ENCODE assay signal across 8 cellular contexts in the genomic region with DNA sequence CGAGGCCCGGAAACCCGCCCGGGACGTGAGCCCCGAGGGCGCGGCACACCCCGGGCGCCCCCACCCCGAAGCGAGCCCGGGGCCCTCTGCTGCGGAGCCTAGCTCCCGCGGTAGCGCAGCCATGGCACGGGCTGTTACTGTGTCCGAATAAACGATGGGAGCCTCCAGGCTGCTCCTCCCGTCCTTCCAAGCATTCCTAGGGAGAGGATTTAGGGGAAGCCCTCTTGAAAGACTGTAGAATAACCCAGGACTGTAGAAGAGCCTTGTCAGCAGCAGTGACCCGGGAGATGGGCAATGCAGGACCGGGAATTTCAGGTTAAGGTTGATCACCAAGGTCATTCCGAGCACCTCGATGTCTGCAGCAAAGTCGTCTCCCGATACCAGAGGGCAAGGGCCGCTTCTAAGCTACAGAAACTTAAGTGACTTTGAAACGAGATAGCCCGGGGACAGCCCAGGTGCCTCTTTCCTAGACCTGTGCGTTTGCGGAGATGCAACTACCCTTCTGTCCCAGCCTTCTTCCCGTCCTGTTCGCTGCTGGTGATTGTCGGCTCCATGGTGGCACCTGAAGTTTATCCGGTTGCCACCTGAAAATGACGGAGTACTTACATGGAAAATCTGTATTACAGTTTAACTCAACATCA. TPM values are rescaled to one million over a fixed set of nuclear protein-coding genes. Genes with fewer than 3 reads are reported as not detected.
A peak's percentile ranks its signal among the peaks of the same experiment; 100 is the strongest.
DNase-seq lines count a peak whose midpoint lies in the region; ATAC-seq and TF ChIP-seq lines count a peak whose summit lies in the region.

No MANE protein-coding gene starts in this region.

- H3K36me3 ChIP-seq in left ventricle myocardium inferior, result no peaks in the 10 kb centered on the region

- intact Hi-C loops in activated CD4-positive, alpha-beta T cell treated with anti-CD3 and anti-CD28 coated beads for 36 hours (cut with DNase I, micrococcal nuclease), result loop anchor here (1.0 to 5.0 kb wide), 9 partner anchors 29 to 273 kb away; a partner anchor contains a TSS
- intact Hi-C loops in activated T-helper 2 cell treated with anti-CD3 and anti-CD28 coated beads, Interferon-gamma antibody, Interleukin-2, Interleukin-4, amounts not matched to agents 10 μg/mL and 5 μg/mL and 100 μg/mL, durations not matched to agents 14 hours and 24 hours and 36 hours (cut with micrococcal nuclease), result loop anchor here (1.0 to 2.0 kb wide), 5 partner anchors 29 to 149 kb away; a partner anchor contains a TSS
- intact Hi-C loops in left ventricle myocardium inferior (cut with micrococcal nuclease) (no loop called here), sciatic nerve (cut with DNase I) (no loop called here)

- H3K36me3 Mint-ChIP-seq in activated CD4-positive, alpha-beta T cell treated with anti-CD3 and anti-CD28 coated beads for 36 hours (ENCODE audit: low read depth), result no peaks in the 10 kb centered on the region
- no peaks in the 10 kb centered on the region for H3K36me3 Mint-ChIP-seq in activated T-helper 2 cell treated with anti-CD3 and anti-CD28 coated beads, Interferon-gamma antibody, Interleukin-2, Interleukin-4, amounts not matched to agents 10 μg/mL and 5 μg/mL and 100 μg/mL, durations not matched to agents 14 hours and 24 hours and 36 hours (ENCODE audit: low read depth)

- peak overlapping the region; percentile 72 for H3K4me3 ChIP-seq in left ventricle myocardium inferior

- ATAC-seq in activated CD4-positive, alpha-beta T cell treated with anti-CD3 and anti-CD28 coated beads for 36 hours, result peak; percentile 3
- ATAC-seq in sciatic nerve (peak; percentile 10), HG02588 (IDR thresholded peaks at IDR 0.05; ENCODE audit: unreplicated experiment) (no peak), GM19328 (IDR thresholded peaks at IDR 0.05; ENCODE audit: unreplicated experiment) (no peak)

- peaks cover 23% of the 10 kb centered on the region for H3K4me1 Mint-ChIP-seq in activated CD4-positive, alpha-beta T cell treated with anti-CD3 and anti-CD28 coated beads for 36 hours
- peaks cover 29% of the 10 kb centered on the region for H3K4me1 Mint-ChIP-seq in activated T-helper 2 cell treated with anti-CD3 and anti-CD28 coated beads, Interferon-gamma antibody, Interleukin-2, Interleukin-4, amounts not matched to agents 10 μg/mL and 5 μg/mL and 100 μg/mL, durations not matched to agents 14 hours and 24 hours and 36 hours (ENCODE audit: low read depth)

- peaks cover 24% of the 10 kb centered on the region for H3K4me1 ChIP-seq in left ventricle myocardium inferior

- POLR2A ChIA-PET in activated CD4-positive, alpha-beta T cell treated with anti-CD3 and anti-CD28 coated beads for 36 hours (lab: Charles Lee), result interaction anchor here (0.5 to 0.6 kb wide), 2 partner anchors 74 to 268 kb away, joined by 3 to 5 read pairs; no protein-coding TSS in a partner anchor

- peaks cover 10% of the 10 kb centered on the region for H3K27me3 Mint-ChIP-seq in activated CD4-positive, alpha-beta T cell treated with anti-CD3 and anti-CD28 coated beads for 36 hours
- H3K27me3 Mint-ChIP-seq in activated T-helper 2 cell treated with anti-CD3 and anti-CD28 coated beads, Interferon-gamma antibody, Interleukin-2, Interleukin-4, amounts not matched to agents 10 μg/mL and 5 μg/mL and 100 μg/mL, durations not matched to agents 14 hours and 24 hours and 36 hours (ENCODE audit: low read depth), result peaks cover 18% of the 10 kb centered on the region

- no peak for TF ChIP-seq CTCF in left ventricle myocardium inferior (IDR thresholded peaks at IDR 0.05; ENCODE audit: borderline replicate concordance)

- no peaks in the 10 kb centered on the region for H3K9me3 ChIP-seq in left ventricle myocardium inferior (replicated peaks)

- H3K27ac ChIP-seq in left ventricle myocardium inferior (replicated peaks), result peak overlapping the region; percentile 74

- no peaks in the 10 kb centered on the region for H3K9me3 Mint-ChIP-seq in activated CD4-positive, alpha-beta T cell treated with anti-CD3 and anti-CD28 coated beads for 36 hours (ENCODE audit: low read depth)
- no peaks in the 10 kb centered on the region for H3K9me3 Mint-ChIP-seq in activated T-helper 2 cell treated with anti-CD3 and anti-CD28 coated beads, Interferon-gamma antibody, Interleukin-2, Interleukin-4, amounts not matched to agents 10 μg/mL and 5 μg/mL and 100 μg/mL, durations not matched to agents 14 hours and 24 hours and 36 hours

- peak overlapping the region; percentile 73 for H3K4me3 Mint-ChIP-seq in activated CD4-positive, alpha-beta T cell treated with anti-CD3 and anti-CD28 coated beads for 36 hours
- peak overlapping the region; percentile 79 for H3K4me3 Mint-ChIP-seq in activated T-helper 2 cell treated with anti-CD3 and anti-CD28 coated beads, Interferon-gamma antibody, Interleukin-2, Interleukin-4, amounts not matched to agents 10 μg/mL and 5 μg/mL and 100 μg/mL, durations not matched to agents 14 hours and 24 hours and 36 hours (ENCODE audit: low read depth)

- H3K27me3 ChIP-seq in left ventricle myocardium inferior (ENCODE audit: low read depth), result peaks cover 36% of the 10 kb centered on the region

- peak overlapping the region; percentile 87 for H3K27ac Mint-ChIP-seq in activated CD4-positive, alpha-beta T cell treated with anti-CD3 and anti-CD28 coated beads for 36 hours
- peak overlapping the region; percentile 24 for H3K27ac Mint-ChIP-seq in activated T-helper 2 cell treated with anti-CD3 and anti-CD28 coated beads, Interferon-gamma antibody, Interleukin-2, Interleukin-4, amounts not matched to agents 10 μg/mL and 5 μg/mL and 100 μg/mL, durations not matched to agents 14 hours and 24 hours and 36 hours

- CTCF ChIA-PET in activated CD4-positive, alpha-beta T cell treated with anti-CD3 and anti-CD28 coated beads for 36 hours (lab: Charles Lee), result interaction anchor here (0.8 to 1.3 kb wide), 3 partner anchors 17 to 40 kb away, joined by 3 read pairs; a partner anchor contains a TSS

- DNase-seq in activated CD4-positive, alpha-beta T cell treated with anti-CD3 and anti-CD28 coated beads for 36 hours, result peak; percentile 48
- no peak for DNase-seq in activated CD4-positive, alpha-beta T cell treated with anti-CD3 and anti-CD28 coated beads for 1 hour
- DNase-seq in NAMALWA (ENCODE audit: low spot score) (peak; percentile 31), left ventricle myocardium inferior (no peak), sciatic nerve (ENCODE audit: low spot score) (no peak)
- DNase-seq in activated T-helper 2 cell treated with anti-CD3 and anti-CD28 coated beads, Interferon-gamma antibody, Interleukin-2, Interleukin-4, amounts not matched to agents 10 μg/mL and 5 μg/mL and 100 μg/mL, durations not matched to agents 14 hours and 24 hours and 36 hours (ENCODE audit: low spot score), result peak; percentile 21

RNA-seq across cellular contexts. Expression of a gene that starts 0.7 kb away (rescaled TPM):
- 10 to 100 TPM; 22.5 TPM for total RNA-seq in activated CD4-positive, alpha-beta T cell treated with anti-CD3 and anti-CD28 coated beads for 36 hours
- 22.8 and 23.6 TPM in 2 replicates for total RNA-seq in activated T-helper 2 cell treated with anti-CD3 and anti-CD28 coated beads, Interferon-gamma antibody, Interleukin-2, Interleukin-4, amounts not matched to agents 10 μg/mL and 5 μg/mL and 100 μg/mL, durations not matched to agents 14 hours and 24 hours and 36 hours
- total RNA-seq in left ventricle myocardium inferior (6.5 TPM), sciatic nerve (30.2 TPM)

RNA-seq across cellular contexts. Expression of a gene that starts 39.4 kb away (rescaled TPM):
- total RNA-seq in activated CD4-positive, alpha-beta T cell treated with anti-CD3 and anti-CD28 coated beads for 36 hours, result 100 to 1,000 TPM; 141 to 185 TPM
- 178 and 182 TPM in 2 replicates for total RNA-seq in activated T-helper 2 cell treated with anti-CD3 and anti-CD28 coated beads, Interferon-gamma antibody, Interleukin-2, Interleukin-4, amounts not matched to agents 10 μg/mL and 5 μg/mL and 100 μg/mL, durations not matched to agents 14 hours and 24 hours and 36 hours
- total RNA-seq in left ventricle myocardium inferior (162 TPM), sciatic nerve (191 TPM)

Comparison
In these comparisons a context has a peak if more than half of its experiments do, and no peak if none do; other contexts are left out.
1. DNase-seq: peak in activated CD4-positive, alpha-beta T cell treated with anti-CD3 and anti-CD28 coated beads for 36 hours (single experiment), NAMALWA (single experiment) and activated T-helper 2 cell treated with anti-CD3 and anti-CD28 coated beads, Interferon-gamma antibody, Interleukin-2, Interleukin-4, amounts not matched to agents 10 μg/mL and 5 μg/mL and 100 μg/mL, durations not matched to agents 14 hours and 24 hours and 36 hours (single experiment); none in activated CD4-positive, alpha-beta T cell treated with anti-CD3 and anti-CD28 coated beads for 1 hour (single experiment), left ventricle myocardium inferior (single experiment) and sciatic nerve (single experiment).
2. ATAC-seq: peak in activated CD4-positive, alpha-beta T cell treated with anti-CD3 and anti-CD28 coated beads for 36 hours (single experiment) and sciatic nerve (single experiment); none in HG02588 (single experiment) and GM19328 (single experiment).
3. intact Hi-C loops: an anchor here in activated CD4-positive, alpha-beta T cell treated with anti-CD3 and anti-CD28 coated beads for 36 hours (1.0 to 5.0 kb wide) and activated T-helper 2 cell treated with anti-CD3 and anti-CD28 coated beads, Interferon-gamma antibody, Interleukin-2, Interleukin-4, amounts not matched to agents 10 μg/mL and 5 μg/mL and 100 μg/mL, durations not matched to agents 14 hours and 24 hours and 36 hours (1.0 to 2.0 kb wide); none called in left ventricle myocardium inferior and sciatic nerve.